19 cellular contexts compared by ENCODE assay signal in the genomic region with DNA sequence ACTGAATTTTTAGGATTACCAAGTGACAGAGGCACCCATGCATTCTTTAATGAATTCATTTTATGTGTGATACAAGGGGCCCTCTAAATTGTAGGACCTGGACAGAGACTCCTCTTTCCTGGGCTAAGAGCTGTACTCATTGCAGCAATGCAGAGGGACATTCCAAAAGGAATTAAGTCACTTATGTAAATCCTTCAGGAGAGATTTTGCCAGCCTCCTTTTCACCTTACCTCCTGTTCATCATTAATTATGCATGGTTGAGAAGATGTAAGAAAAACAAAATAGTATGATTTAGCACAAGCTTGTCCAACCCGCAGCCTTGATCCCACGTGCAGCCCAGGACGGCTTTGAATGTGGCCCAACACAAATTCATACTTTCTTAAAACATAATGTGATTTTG.
DNase-seq lines count a peak whose midpoint lies in the region; ATAC-seq and TF ChIP-seq lines count a peak whose summit lies in the region.
"Had no signal": no experiment of that assay in that cellular context is flagged by ENCODE, and none has a peak within 500 bp of the region (broad histone marks: within the 10 kb centered on the region; RNA-seq: fewer than 3 reads in every experiment).

No MANE protein-coding gene starts in this region.

- H3K9me3 ChIP-seq in breast epithelium (no peaks in the 10 kb centered on the region), mammary epithelial cell (replicated peaks; ENCODE audit: insufficient read depth, low read length) (no peaks in the 10 kb centered on the region), NT2/D1 (ENCODE audit: insufficient read depth, low read length) (no peaks in the 10 kb centered on the region; the same call in 1 of the 2 replicates), neuronal stem cell (replicated peaks in 1 of 2; ENCODE audit: control insufficient read depth in 2 of 2, insufficient read depth in 1 of 2, low read depth in 1 of 2, low read length in 2 of 2) (no peaks in the 10 kb centered on the region)
- H3K9me3 ChIP-seq: SJCRH30 had no signal

- no peak overlapping the region for H2BK15ac ChIP-seq in neuronal stem cell (ENCODE audit: low read length)

- H3K4ac ChIP-seq in neuronal stem cell (ENCODE audit: low read length) = no peak overlapping the region

- CTCF ChIA-PET in mammary epithelial cell (lab: Charles Lee; ENCODE audit: low non-redundant PET) = no interaction called here

- no peak overlapping the region for H3K18ac ChIP-seq in neuronal stem cell (ENCODE audit: low read length)

- H4K91ac ChIP-seq in neuronal stem cell (ENCODE audit: low read depth, low read length, poor library complexity) = no peak overlapping the region

- H3K27ac ChIP-seq in breast epithelium (peak overlapping the region; percentile 64 to 77), mammary epithelial cell (ENCODE audit: insufficient read depth, low read depth, low read length) (no peak overlapping the region), neuronal stem cell (replicated peaks; ENCODE audit: low read length) (no peak overlapping the region)
- H3K27ac ChIP-seq: C4-2B, HL-60, SJCRH30 had no signal

- no peak overlapping the region for H2BK12ac ChIP-seq in neuronal stem cell (ENCODE audit: low read length)

- no peak overlapping the region for H2BK5ac ChIP-seq in neuronal stem cell (ENCODE audit: low read length)

- no peak for TF ChIP-seq CTCF in breast epithelium (IDR thresholded peaks at IDR 0.05)
- no peak for TF ChIP-seq CTCF in mammary epithelial cell (conservative IDR thresholded peaks at IDR 0.05 in 1 of 2, IDR thresholded peaks at IDR 0.05 in 1 of 2; ENCODE audit: extremely low read depth in 1 of 2, insufficient read depth in 1 of 2, low read depth in 1 of 2, low read length in 2 of 2)

- H3K23ac ChIP-seq in neuronal stem cell (ENCODE audit: low read depth, low read length, poor library complexity) = no peak overlapping the region

- H2AFZ ChIP-seq in mammary epithelial cell (ENCODE audit: low read depth, low read length) (no peak overlapping the region), neuronal stem cell (ENCODE audit: low read length) (no peak overlapping the region)

- in situ Hi-C loops in mammary epithelial cell (cut with MboI; ENCODE audit: low sequenced_read_pairs in 2 of 2) = no loop called here

- no peak for TF ChIP-seq POLR2A in breast epithelium (IDR thresholded peaks at IDR 0.05)

- H4K20me1 ChIP-seq in mammary epithelial cell (ENCODE audit: insufficient read depth, low read length) = no peaks in the 10 kb centered on the region

- H3K4me1 ChIP-seq in breast epithelium = no peaks in the 10 kb centered on the region
- peaks cover 15% of the 10 kb centered on the region for H3K4me1 ChIP-seq in mammary epithelial cell (ENCODE audit: insufficient read depth, low read length)
- H3K4me1 ChIP-seq in NT2/D1 (ENCODE audit: insufficient read depth, insufficient read length) = no peaks in the 10 kb centered on the region
- H3K4me1 ChIP-seq in neuronal stem cell (ENCODE audit: control insufficient read depth in 2 of 2, insufficient read depth in 1 of 2, low read depth in 1 of 2, low read length in 2 of 2) = no peaks in the 10 kb centered on the region

- intact Hi-C loops in breast epithelium (cut with DNase I; ENCODE audit: low total_unique reads) = no loop called here
- intact Hi-C loops in mammary epithelial cell (cut with micrococcal nuclease) = loop anchor here (5.0 kb wide), 1 partner anchor 87 kb away; the partner anchor contains the start of gene TANK

- H3K14ac ChIP-seq in neuronal stem cell (ENCODE audit: low read length) = no peak overlapping the region

- H4K8ac ChIP-seq in neuronal stem cell (ENCODE audit: low read depth, low read length) = no peak overlapping the region

- H3K36me3 ChIP-seq in breast epithelium = no peaks in the 10 kb centered on the region
- no peaks in the 10 kb centered on the region for H3K36me3 ChIP-seq in mammary epithelial cell (ENCODE audit: insufficient read depth, low read length)
- no peaks in the 10 kb centered on the region for H3K36me3 ChIP-seq in NT2/D1 (ENCODE audit: insufficient read depth, insufficient read length, low read length)
- H3K36me3 ChIP-seq in neuronal stem cell (replicated peaks in 1 of 2; ENCODE audit: control insufficient read depth in 2 of 2, insufficient read depth in 2 of 2, low read length in 2 of 2) = no peaks in the 10 kb centered on the region
- H3K36me3 ChIP-seq: SJCRH30 had no signal

- H3K9ac ChIP-seq in mammary epithelial cell (ENCODE audit: insufficient read depth, low read length) (no peak overlapping the region), NT2/D1 (ENCODE audit: insufficient read length, low read depth) (no peak overlapping the region), neuronal stem cell (ENCODE audit: low read depth, low read length, poor library complexity) (no peak overlapping the region)

- H2BK120ac ChIP-seq in neuronal stem cell (ENCODE audit: low read depth, low read length) = no peak overlapping the region

- no peaks in the 10 kb centered on the region for H3K79me1 ChIP-seq in neuronal stem cell (ENCODE audit: low read depth, low read length)

- dilution Hi-C loops in mammary epithelial cell (cut with HindIII; ENCODE audit: low sequenced_read_pairs) = no loop called here

- no peak overlapping the region for H2AK5ac ChIP-seq in neuronal stem cell (ENCODE audit: low read depth, low read length)

- H3K4me2 ChIP-seq in mammary epithelial cell (ENCODE audit: insufficient read depth, low read depth, low read length) (no peak overlapping the region), neuronal stem cell (ENCODE audit: insufficient read depth, low read length, poor library complexity, severe bottlenecking) (no peak overlapping the region)

- ATAC-seq in HG03108 (IDR thresholded peaks at IDR 0.05; ENCODE audit: unreplicated experiment) = no peak
- ATAC-seq in GM18502 (IDR thresholded peaks at IDR 0.05; ENCODE audit: poor library complexity, unreplicated experiment) = no peak
- ATAC-seq: HepG2, K562, Panc1 had no signal

- H3K4me3 ChIP-seq in breast epithelium (no peak overlapping the region), mammary epithelial cell (replicated peaks in 1 of 3; ENCODE audit: insufficient read depth in 1 of 3, low read depth in 2 of 3, low read length in 3 of 3) (no peak overlapping the region), NT2/D1 (ENCODE audit: insufficient read length, low read depth) (no peak overlapping the region), neuronal stem cell (ENCODE audit: low read length in 2 of 2) (no peak overlapping the region)
- H3K4me3 ChIP-seq: K562, SJCRH30 had no signal

- DNase-seq in breast epithelium (ENCODE audit: low spot score in 2 of 2) (no peak), mammary epithelial cell (no peak), NT2/D1 (ENCODE audit: low read depth, low spot score) (peak; percentile 23), astrocyte of the hippocampus (ENCODE audit: low read depth, low spot score) (peak; percentile 47), neuronal stem cell (ENCODE audit: low spot score) (peak; percentile 21)
- DNase-seq in stimulated activated naive CD4-positive, alpha-beta T cell (lab: John Stamatoyannopoulos, UW) = no peak
- DNase-seq: GDM1, NCI-H1092 treated with DMSO at 0.1 percent for 48 hours, NCI-H1436 treated with DMSO at 0.1 percent for 48 hours, NCI-H1930, NCI-H69, SJCRH30 had no signal

- BruUV-seq in mammary epithelial cell (replicated peaks; lab: Mats Ljungman, UMichigan) = no TSS peak

- no peaks in the 10 kb centered on the region for H3K79me2 ChIP-seq in mammary epithelial cell (ENCODE audit: insufficient read depth, low read length)

- WGBS in mammary epithelial cell (ENCODE audit: low coverage, missing lambda C conversion rate) = 95% methylated on average over 3 of the region's 3 CpGs
- WGBS in neuronal stem cell (ENCODE audit: extremely low coverage in 2 of 2, insufficient read length in 2 of 2, insufficient replicate concordance in 1 of 2), 2 donors = no CpG with 5 or more reads among the region's 3 CpGs

- H3K27me3 ChIP-seq in breast epithelium (no peaks in the 10 kb centered on the region), mammary epithelial cell (ENCODE audit: insufficient read depth, low read length) (no peaks in the 10 kb centered on the region), NT2/D1 (ENCODE audit: insufficient read depth, insufficient read length) (no peaks in the 10 kb centered on the region), neuronal stem cell (ENCODE audit: control insufficient read depth in 3 of 3, insufficient read depth in 3 of 3, low read depth in 1 of 3, low read length in 3 of 3) (no peaks in the 10 kb centered on the region)
- H3K27me3 ChIP-seq: SJCRH30 had no signal

Comparison
In these comparisons a context has a peak if more than half of its experiments do, and no peak if none do; other contexts are left out.
1. H3K27ac ChIP-seq: peak in breast epithelium (2 of 2); none in mammary epithelial cell (single experiment) and neuronal stem cell (single experiment).
2. DNase-seq: peak in NT2/D1 (single experiment), astrocyte of the hippocampus (single experiment) and neuronal stem cell (single experiment); none in breast epithelium (0 of 2), mammary epithelial cell (single experiment) and stimulated activated naive CD4-positive, alpha-beta T cell (0 of 6).